19 cellular contexts compared by ENCODE assay signal in genomic region chr2:214005337-214005736, GRCh38.
DNase-seq lines count a peak whose midpoint lies in the region; ATAC-seq and TF ChIP-seq lines count a peak whose summit lies in the region.
"Had no signal": no experiment of that assay in that cellular context is flagged by ENCODE, and none has a peak within 500 bp of the region (broad histone marks: within the 10 kb centered on the region; RNA-seq: fewer than 3 reads in every experiment).

No MANE protein-coding gene starts in this region.

- H2BK120ac ChIP-seq in IMR-90 (ENCODE audit: low read depth, low read length) = no peak overlapping the region

- no peak overlapping the region for H2BK5ac ChIP-seq in IMR-90 (ENCODE audit: low read depth, low read length, poor library complexity, severe bottlenecking)

- TF ChIP-seq RAD21 in IMR-90 (IDR thresholded peaks at IDR 0.05; ENCODE audit: low read length) = no peak

- TF ChIP-seq CTCF in C4-2B (conservative IDR thresholded peaks at IDR 0.05) (no peak), IMR-90 (conservative IDR thresholded peaks at IDR 0.05; ENCODE audit: low read depth, low read length) (no peak), astrocyte of the spinal cord (IDR thresholded peaks at IDR 0.05; ENCODE audit: low read depth, low read length) (no peak)
- TF ChIP-seq CTCF in activated CD8-positive, alpha-beta T cell treated with anti-CD3 and anti-CD28 coated beads for 36 hours (IDR thresholded peaks at IDR 0.05) = no peak

- H3K27ac ChIP-seq in C4-2B = peak overlapping the region; percentile 33; the same call in 1 of the 2 replicates
- no peak overlapping the region for H3K27ac ChIP-seq in IMR-90 (ENCODE audit: insufficient read depth, low read length)
- H3K27ac ChIP-seq: upper lobe of left lung had no signal

- no peak overlapping the region for H3K56ac ChIP-seq in IMR-90 (ENCODE audit: extremely low read depth, insufficient read depth, low read length)

- H2AK5ac ChIP-seq in IMR-90 (ENCODE audit: low read depth, low read length) = no peak overlapping the region

- POLR2A ChIA-PET in IMR-90 (lab: Charles Lee; ENCODE audit: unreplicated experiment) = no interaction called here
- POLR2A ChIA-PET in activated CD8-positive, alpha-beta T cell treated with anti-CD3 and anti-CD28 coated beads for 36 hours (lab: Charles Lee) = no interaction called here

- no peaks in the 10 kb centered on the region for H3K27me3 ChIP-seq in IMR-90 (ENCODE audit: control insufficient read depth, insufficient read depth, low read length)
- H3K27me3 ChIP-seq: upper lobe of left lung had no signal

- H3K4me3 ChIP-seq in IMR-90 (ENCODE audit: insufficient read depth, low read depth, low read length) (no peak overlapping the region), astrocyte of the spinal cord (ENCODE audit: low read depth, low read length) (no peak overlapping the region)
- H3K4me3 ChIP-seq: HAP-1, upper lobe of left lung had no signal

- no peak overlapping the region for H4K8ac ChIP-seq in IMR-90 (ENCODE audit: low read depth in 2 of 2, low read length in 2 of 2)

- CTCF ChIA-PET in IMR-90 (lab: Yijun Ruan, JAX) = interaction anchor here (0.7 kb wide), 1 partner anchor 54 kb away, joined by 3 read pairs; no protein-coding TSS in a partner anchor
- CTCF ChIA-PET in activated CD8-positive, alpha-beta T cell treated with anti-CD3 and anti-CD28 coated beads for 36 hours (lab: Charles Lee) = interaction anchor here (1.3 kb wide), 1 partner anchor 9 kb away, joined by 3 read pairs; no protein-coding TSS in a partner anchor

- intact Hi-C loops in IMR-90 (cut with micrococcal nuclease) = no loop called here
- intact Hi-C loops in activated CD8-positive, alpha-beta T cell treated with anti-CD3 and anti-CD28 coated beads for 36 hours (cut with micrococcal nuclease) = no loop called here

- no peaks in the 10 kb centered on the region for H3K79me1 ChIP-seq in IMR-90 (ENCODE audit: low read depth in 1 of 2, low read length in 2 of 2)

- H3K36me3 Mint-ChIP-seq in activated CD8-positive, alpha-beta T cell treated with anti-CD3 and anti-CD28 coated beads for 36 hours (ENCODE audit: low read depth) = no peaks in the 10 kb centered on the region
- H3K36me3 Mint-ChIP-seq: natural killer cell had no signal

- no peak overlapping the region for H2AK9ac ChIP-seq in IMR-90 (replicated peaks; ENCODE audit: low read depth, low read length, poor library complexity)

- no peaks in the 10 kb centered on the region for H4K20me1 ChIP-seq in IMR-90 (ENCODE audit: insufficient read depth, low read length)

- in situ Hi-C loops in IMR-90 (cut with MboI; ENCODE audit: low sequenced_read_pairs) (no loop called here), astrocyte of the spinal cord (cut with HindIII; ENCODE audit: low sequenced_read_pairs) (no loop called here)

- peak; percentile 24 for DNase-seq in IMR-90
- peak; percentile 21 for DNase-seq in astrocyte of the spinal cord (ENCODE audit: low read depth, low spot score)
- peak; percentile 15 for DNase-seq in glomerular visceral epithelial cell (ENCODE audit: extremely low spot score)
- no peak for DNase-seq in left lobe of liver (ENCODE audit: low spot score)
- DNase-seq in activated CD8-positive, alpha-beta T cell treated with anti-CD3 and anti-CD28 coated beads for 36 hours = no peak
- DNase-seq in NOMO-1 treated with dmso at 0.1 percent for 144 hours (lab: John Stamatoyannopoulos, UW; ENCODE audit: unreplicated experiment) = no peak
- no peak for DNase-seq in NCI-H1417 (lab: John Stamatoyannopoulos, UW)
- DNase-seq: activated CD4-positive, alpha-beta T cell treated with anti-CD3 and anti-CD28 coated beads, Interleukin-2, amount 50 U/mL, for 1 hour; activated naive CD4-positive, alpha-beta T cell treated with Interleukin-2 at 50 U/mL for 16 hours; activated T-cell treated with anti-CD3 and anti-CD28 coated beads for 4 hours; islet precursor cell; mesenchymal stem cell; natural killer cell; NCI-H774; stimulated activated CD4-positive, alpha-beta T cell treated with anti-CD3 and anti-CD28 coated beads, Interleukin-2, amount 100 ng/mL, for 24 hours; stimulated activated naive CD8-positive, alpha-beta T cell treated with anti-CD3 and anti-CD28 coated beads, Interleukin-15, amount 100 ng/mL, for 72 hours; upper lobe of left lung had no signal

- H3K9me1 ChIP-seq in IMR-90 (ENCODE audit: insufficient read depth, low read length) = no peaks in the 10 kb centered on the region

- H3K27ac Mint-ChIP-seq in activated CD8-positive, alpha-beta T cell treated with anti-CD3 and anti-CD28 coated beads for 36 hours = no peak overlapping the region
- H3K27ac Mint-ChIP-seq: natural killer cell; stimulated activated naive CD8-positive, alpha-beta T cell treated with anti-CD3 and anti-CD28 coated beads, Interleukin-15, amount 100 ng/mL, for 72 hours had no signal

- H3K23ac ChIP-seq in IMR-90 (ENCODE audit: low read depth, low read length) = no peak overlapping the region

- no peaks in the 10 kb centered on the region for H3K4me1 ChIP-seq in IMR-90 (ENCODE audit: control insufficient read depth, insufficient read depth, low read length)
- H3K4me1 ChIP-seq: HAP-1, upper lobe of left lung had no signal

- no peaks in the 10 kb centered on the region for H3K36me3 ChIP-seq in IMR-90 (ENCODE audit: control insufficient read depth, insufficient read depth, low read length)
- H3K36me3 ChIP-seq: HAP-1, upper lobe of left lung had no signal

- no peak for TF ChIP-seq POLR2A in IMR-90 (IDR thresholded peaks at IDR 0.05; ENCODE audit: low read depth, low read length)

- no peak overlapping the region for H3K4me2 ChIP-seq in IMR-90 (ENCODE audit: low read depth, low read length)

- H3K9me3 Mint-ChIP-seq in activated CD8-positive, alpha-beta T cell treated with anti-CD3 and anti-CD28 coated beads for 36 hours = peaks cover 6% of the 10 kb centered on the region

- no peak overlapping the region for H3K14ac ChIP-seq in IMR-90 (replicated peaks; ENCODE audit: low read depth, low read length)

- H4K5ac ChIP-seq in IMR-90 (ENCODE audit: low read depth, low read length) = no peak overlapping the region

- ATAC-seq in IMR-90 (ENCODE audit: low read depth) (no peak), left lobe of liver (no peak)
- no peak for ATAC-seq in activated CD8-positive, alpha-beta T cell treated with anti-CD3 and anti-CD28 coated beads for 36 hours
- ATAC-seq: natural killer cell; stimulated activated naive CD8-positive, alpha-beta T cell treated with anti-CD3 and anti-CD28 coated beads, Interleukin-15, amount 100 ng/mL, for 72 hours had no signal

- H3K4ac ChIP-seq in IMR-90 (ENCODE audit: low read depth, low read length) = no peak overlapping the region

- BruUV-seq in IMR-90 (replicated peaks; lab: Mats Ljungman, UMichigan) = no TSS peak

- H3K27me3 Mint-ChIP-seq in activated CD8-positive, alpha-beta T cell treated with anti-CD3 and anti-CD28 coated beads for 36 hours = no peaks in the 10 kb centered on the region
- H3K27me3 Mint-ChIP-seq: stimulated activated naive CD8-positive, alpha-beta T cell treated with anti-CD3 and anti-CD28 coated beads, Interleukin-15, amount 100 ng/mL, for 72 hours had no signal

- H3K9me3 ChIP-seq in IMR-90 (ENCODE audit: control insufficient read depth, insufficient read depth, low read length) = no peaks in the 10 kb centered on the region
- H3K9me3 ChIP-seq: upper lobe of left lung had no signal

- no peak overlapping the region for H3K18ac ChIP-seq in IMR-90 (ENCODE audit: low read depth, low read length)

- H3K4me3 Mint-ChIP-seq in activated CD8-positive, alpha-beta T cell treated with anti-CD3 and anti-CD28 coated beads for 36 hours = no peak overlapping the region
- H3K4me3 Mint-ChIP-seq: natural killer cell; stimulated activated naive CD8-positive, alpha-beta T cell treated with anti-CD3 and anti-CD28 coated beads, Interleukin-15, amount 100 ng/mL, for 72 hours had no signal

- H3K9ac ChIP-seq in IMR-90 (ENCODE audit: low read depth, low read length) = no peak overlapping the region

- H3K4me1 Mint-ChIP-seq in activated CD8-positive, alpha-beta T cell treated with anti-CD3 and anti-CD28 coated beads for 36 hours (ENCODE audit: low read depth) = no peaks in the 10 kb centered on the region
- H3K4me1 Mint-ChIP-seq: natural killer cell; stimulated activated naive CD8-positive, alpha-beta T cell treated with anti-CD3 and anti-CD28 coated beads, Interleukin-15, amount 100 ng/mL, for 72 hours had no signal

- dilution Hi-C loops in IMR-90 (cut with HindIII; ENCODE audit: low sequenced_read_pairs, unreplicated experiment) = no loop called here

- H2BK15ac ChIP-seq in IMR-90 (ENCODE audit: low read depth, low read length) = no peak overlapping the region

- no peak overlapping the region for H2BK20ac ChIP-seq in IMR-90 (ENCODE audit: low read depth, low read length)

- no peak overlapping the region for H4K91ac ChIP-seq in IMR-90 (ENCODE audit: insufficient read depth, low read depth, low read length)

- WGBS in IMR-90 (ENCODE audit: extremely low coverage in 2 of 2, insufficient read length in 1 of 2), 2 experiments = 33% methylated on average over 1 of the region's 5 CpGs; no CpG with 5 or more reads in 1 of the 2 experiments

- no peak overlapping the region for H2AFZ ChIP-seq in IMR-90 (replicated peaks; ENCODE audit: low read length, poor library complexity)

TF ChIP-seq in IMR-90, 13 proteins besides CTCF, POLR2A, EP300 and RAD21:
- TF ChIP-seq MAZ (IDR thresholded peaks at IDR 0.05; ENCODE audit: borderline replicate concordance, low read depth, low read length) (no peak), CEBPB (IDR thresholded peaks at IDR 0.05; ENCODE audit: low read depth, low read length) (no peak), SMC3 (IDR thresholded peaks at IDR 0.05; ENCODE audit: low read depth, low read length) (no peak), MAFK (IDR thresholded peaks at IDR 0.05; ENCODE audit: low read depth, low read length) (no peak), CHD1 (IDR thresholded peaks at IDR 0.05; ENCODE audit: low read depth, low read length) (no peak), RCOR1 (IDR thresholded peaks at IDR 0.05; ENCODE audit: insufficient replicate concordance, low read length) (no peak), FOS (IDR thresholded peaks at IDR 0.05; ENCODE audit: low read depth, low read length) (no peak), NFE2L2 (IDR thresholded peaks at IDR 0.05; ENCODE audit: low read depth, low read length) (no peak), MXI1 (IDR thresholded peaks at IDR 0.05; ENCODE audit: borderline replicate concordance, low read depth, low read length) (no peak), RFX5 (IDR thresholded peaks at IDR 0.05; ENCODE audit: low read depth, low read length) (no peak), USF2 (IDR thresholded peaks at IDR 0.05; ENCODE audit: low read depth, low read length) (no peak), BHLHE40 (IDR thresholded peaks at IDR 0.05; ENCODE audit: low read depth, low read length) (no peak)
TF ChIP-seq in IMR-90: peak in this region for 0.

Comparison
In these comparisons a context has a peak if more than half of its experiments do, and no peak if none do; other contexts are left out.
1. DNase-seq: peak in IMR-90 (single experiment), astrocyte of the spinal cord (single experiment) and glomerular visceral epithelial cell (single experiment); none in left lobe of liver (single experiment), activated CD8-positive, alpha-beta T cell treated with anti-CD3 and anti-CD28 coated beads for 36 hours (single experiment), NOMO-1 treated with dmso at 0.1 percent for 144 hours (single experiment) and NCI-H1417 (0 of 3).